ENCODE assay signal across 8 cellular contexts in genomic region chr21:45074818-45075605, GRCh38. TPM values are rescaled to one million over a fixed set of nuclear protein-coding genes. Genes with fewer than 3 reads are reported as not detected.
DNase-seq lines count a peak whose midpoint lies in the region; ATAC-seq and TF ChIP-seq lines count a peak whose summit lies in the region.

No MANE protein-coding gene starts in this region.

- WGBS in endodermal cell (ENCODE audit: insufficient coverage in 1 of 2, insufficient read length in 1 of 2), 2 experiments, result 1 to 3% methylated on average over 14 to 99 of the region's 99 CpGs
- 0 to 2% methylated on average over 41 to 45 of the region's 99 CpGs for WGBS in tibial nerve, 2 donors

- no peaks in the 10 kb centered on the region for H3K36me3 Mint-ChIP-seq in endodermal cell (ENCODE audit: low read depth)

- H3K9me3 Mint-ChIP-seq in endodermal cell, result no peaks in the 10 kb centered on the region

- H3K9me3 ChIP-seq in endodermal cell (ENCODE audit: control insufficient read depth, low read length) (no peaks in the 10 kb centered on the region), mononuclear cell (ENCODE audit: low read depth, low read length) (no peaks in the 10 kb centered on the region), tibial nerve (no peaks in the 10 kb centered on the region)

- H3K4me1 ChIP-seq in endodermal cell (ENCODE audit: control insufficient read depth, insufficient read depth, low read length) (peaks cover 4% of the 10 kb centered on the region), mononuclear cell (ENCODE audit: insufficient read depth, low read length) (peaks cover 46% of the 10 kb centered on the region), tibial nerve (peaks cover 0 to 37% (median 14%) of the 10 kb centered on the region in 4 donors)

- H3K27me3 Mint-ChIP-seq in endodermal cell (ENCODE audit: insufficient read depth), result peaks cover 13% of the 10 kb centered on the region

- TF ChIP-seq CTCF in WI38 (IDR thresholded peaks at IDR 0.05; ENCODE audit: low read depth, low read length) (no peak), endodermal cell (conservative IDR thresholded peaks at IDR 0.05) (no peak), tibial nerve (IDR thresholded peaks at IDR 0.05) (no peak)

- H3K27me3 ChIP-seq in endodermal cell (ENCODE audit: control insufficient read depth, insufficient read depth, low read length, poor library complexity, severe bottlenecking), result peaks cover 15% of the 10 kb centered on the region
- peaks cover 12% of the 10 kb centered on the region for H3K27me3 ChIP-seq in mononuclear cell (ENCODE audit: insufficient read depth, low read length)
- H3K27me3 ChIP-seq in tibial nerve, result no peaks in the 10 kb centered on the region

- DNase-seq in endodermal cell (peak; percentile 83), tibial nerve (ENCODE audit: low spot score in 2 of 2) (no peak), NCI-H774 (lab: John Stamatoyannopoulos, UW) (no peak), cerebellum (ENCODE audit: low spot score) (no peak)

- H3K27ac Mint-ChIP-seq in endodermal cell, result no peak overlapping the region

- peak overlapping the region; percentile 86 for H3K4me3 ChIP-seq in WI38 (ENCODE audit: low read depth, low read length)
- peak overlapping the region; percentile 78 for H3K4me3 ChIP-seq in endodermal cell (ENCODE audit: low read length)
- H3K4me3 ChIP-seq in mononuclear cell (ENCODE audit: low read length), result peak overlapping the region; percentile 60
- peak overlapping the region; percentile 75 to 85 (median 79) for H3K4me3 ChIP-seq in tibial nerve

- ATAC-seq in GM18498 (IDR thresholded peaks at IDR 0.05; ENCODE audit: unreplicated experiment) (peak; percentile 18), HG03521 (IDR thresholded peaks at IDR 0.05; ENCODE audit: unreplicated experiment) (peak; percentile 5)

- H3K4me3 Mint-ChIP-seq in endodermal cell, result peak overlapping the region; percentile 66

- H3K4me1 Mint-ChIP-seq in endodermal cell, result peaks cover 14% of the 10 kb centered on the region

- H3K36me3 ChIP-seq in endodermal cell (ENCODE audit: control insufficient read depth, insufficient read depth, low read length), result no peaks in the 10 kb centered on the region
- peaks cover 0 to 9% (median 0%) of the 10 kb centered on the region in 3 donors for H3K36me3 ChIP-seq in tibial nerve

- no peak overlapping the region for H3K27ac ChIP-seq in endodermal cell (ENCODE audit: low read depth, low read length)
- H3K27ac ChIP-seq in tibial nerve, result peak overlapping the region; percentile 8 to 81 (median 49)

- peak overlapping the region; percentile 34 for H3K9ac ChIP-seq in endodermal cell (ENCODE audit: extremely low read depth, low read length, poor library complexity, severe bottlenecking)

- no peak for TF ChIP-seq EP300 in tibial nerve (IDR thresholded peaks at IDR 0.05)

- TF ChIP-seq POLR2A in tibial nerve (IDR thresholded peaks at IDR 0.05), result no peak

RNA-seq across cellular contexts. Expression of gene ADARB1, which starts 0.6 kb away (rescaled TPM):
- total RNA-seq in endodermal cell (10 to 100 TPM; 11.5 to 20.1 TPM), mononuclear cell (18.4 TPM), tibial nerve (10 to 100 TPM; 18.2 to 57.6 (median 32.0) TPM), cerebellum (42.6 TPM)
- polyA plus RNA-seq in endodermal cell (2013, experiment 1 of 2), result 8.1 TPM
- 9.4 TPM for polyA plus RNA-seq in endodermal cell (2013, experiment 2 of 2)
